In the genomic region with DNA sequence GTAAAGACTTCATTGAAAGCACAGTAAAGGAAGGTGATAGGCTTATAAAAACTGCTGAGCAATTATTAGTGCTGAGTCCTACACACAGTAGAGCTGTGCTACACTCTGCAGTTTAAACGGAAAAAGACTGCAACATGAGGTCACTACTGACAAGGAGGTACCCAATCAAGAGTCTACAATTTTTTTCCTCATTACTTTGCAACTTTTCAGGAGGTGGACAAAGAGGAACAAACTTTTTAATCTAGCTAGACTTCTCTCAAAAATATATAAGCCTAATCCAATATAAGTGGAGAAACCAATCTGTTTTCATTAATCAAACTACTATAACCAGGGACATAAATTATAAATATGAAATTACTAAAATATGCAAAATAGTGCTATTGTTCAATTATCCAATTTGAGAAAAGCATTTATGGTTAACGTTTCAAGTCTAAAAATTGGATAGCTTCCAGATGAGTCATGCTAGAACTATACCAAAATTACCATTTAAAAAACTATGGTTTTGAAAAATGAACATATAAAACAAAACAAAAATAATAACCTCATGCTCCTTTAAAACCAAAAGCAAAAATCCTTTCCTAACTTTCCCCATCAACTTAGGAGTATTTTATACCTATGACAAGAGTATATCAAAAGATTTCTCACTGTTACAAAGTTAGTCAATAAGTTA, we compare ENCODE assay signal across 9 cellular contexts. TPM values are rescaled to one million over a fixed set of nuclear protein-coding genes. Genes with fewer than 3 reads are reported as not detected.
DNase-seq lines count a peak whose midpoint lies in the region; ATAC-seq and TF ChIP-seq lines count a peak whose summit lies in the region.
"Had no signal": no experiment of that assay in that cellular context is flagged by ENCODE, and none has a peak within 500 bp of the region (broad histone marks: within the 10 kb centered on the region; RNA-seq: fewer than 3 reads in every experiment).

No MANE protein-coding gene starts in this region.

- H2BK20ac ChIP-seq in IMR-90 (ENCODE audit: low read depth, low read length), result no peak overlapping the region

- no peak overlapping the region for H3K4ac ChIP-seq in IMR-90 (ENCODE audit: low read depth, low read length)

- H3K9me1 ChIP-seq in IMR-90 (ENCODE audit: insufficient read depth, low read length), result no peaks in the 10 kb centered on the region

- H3K23ac ChIP-seq in IMR-90 (ENCODE audit: low read depth, low read length), result no peak overlapping the region

- dilution Hi-C loops in IMR-90 (cut with HindIII; ENCODE audit: low sequenced_read_pairs, unreplicated experiment), result no loop called here

- peaks cover 23% of the 10 kb centered on the region for H3K9me3 Mint-ChIP-seq in activated T-helper 2 cell treated with anti-CD3 and anti-CD28 coated beads, Interferon-gamma antibody, Interleukin-2, Interleukin-4, amounts not matched to agents 10 μg/mL and 5 μg/mL and 100 μg/mL, durations not matched to agents 14 hours and 24 hours and 36 hours
- H3K9me3 Mint-ChIP-seq in glutamatergic neuron (ENCODE audit: unreplicated experiment), result peaks cover 1% of the 10 kb centered on the region

- H2AK9ac ChIP-seq in IMR-90 (replicated peaks; ENCODE audit: low read depth, low read length, poor library complexity), result no peak overlapping the region

- in situ Hi-C loops in IMR-90 (cut with MboI; ENCODE audit: low sequenced_read_pairs), result no loop called here

- no peak overlapping the region for H3K4me3 Mint-ChIP-seq in activated T-helper 2 cell treated with anti-CD3 and anti-CD28 coated beads, Interferon-gamma antibody, Interleukin-2, Interleukin-4, amounts not matched to agents 10 μg/mL and 5 μg/mL and 100 μg/mL, durations not matched to agents 14 hours and 24 hours and 36 hours (ENCODE audit: low read depth)
- H3K4me3 Mint-ChIP-seq in glutamatergic neuron (ENCODE audit: unreplicated experiment), result no peak overlapping the region

- H3K36me3 ChIP-seq in IMR-90 (ENCODE audit: control insufficient read depth, insufficient read depth, low read length) (peaks cover 9% of the 10 kb centered on the region; the same call in 1 of the 2 replicates), MG63 (peaks cover 27% of the 10 kb centered on the region)

- TF ChIP-seq CTCF in IMR-90 (conservative IDR thresholded peaks at IDR 0.05; ENCODE audit: low read depth, low read length), result no peak
- no peak for TF ChIP-seq CTCF in glutamatergic neuron (IDR thresholded peaks at IDR 0.05; ENCODE audit: partially characterized antibody, unreplicated experiment)

- ATAC-seq in IMR-90 (ENCODE audit: low read depth) (peak; percentile 74), GM18870 (IDR thresholded peaks at IDR 0.05; ENCODE audit: unreplicated experiment) (no peak)

- peak overlapping the region; percentile 36 for H3K27ac Mint-ChIP-seq in activated T-helper 2 cell treated with anti-CD3 and anti-CD28 coated beads, Interferon-gamma antibody, Interleukin-2, Interleukin-4, amounts not matched to agents 10 μg/mL and 5 μg/mL and 100 μg/mL, durations not matched to agents 14 hours and 24 hours and 36 hours
- no peak overlapping the region for H3K27ac Mint-ChIP-seq in glutamatergic neuron (ENCODE audit: unreplicated experiment)

- no peaks in the 10 kb centered on the region for H3K27me3 Mint-ChIP-seq in activated T-helper 2 cell treated with anti-CD3 and anti-CD28 coated beads, Interferon-gamma antibody, Interleukin-2, Interleukin-4, amounts not matched to agents 10 μg/mL and 5 μg/mL and 100 μg/mL, durations not matched to agents 14 hours and 24 hours and 36 hours (ENCODE audit: low read depth)
- peaks cover 1% of the 10 kb centered on the region for H3K27me3 Mint-ChIP-seq in glutamatergic neuron (ENCODE audit: unreplicated experiment)

- H3K56ac ChIP-seq in IMR-90 (ENCODE audit: extremely low read depth, insufficient read depth, low read length), result no peak overlapping the region

- intact Hi-C loops in IMR-90 (cut with micrococcal nuclease), result no loop called here
- intact Hi-C loops in activated T-helper 2 cell treated with anti-CD3 and anti-CD28 coated beads, Interferon-gamma antibody, Interleukin-2, Interleukin-4, amounts not matched to agents 10 μg/mL and 5 μg/mL and 100 μg/mL, durations not matched to agents 14 hours and 24 hours and 36 hours (cut with micrococcal nuclease), result no loop called here

- peaks cover 57% of the 10 kb centered on the region for H3K36me3 Mint-ChIP-seq in activated T-helper 2 cell treated with anti-CD3 and anti-CD28 coated beads, Interferon-gamma antibody, Interleukin-2, Interleukin-4, amounts not matched to agents 10 μg/mL and 5 μg/mL and 100 μg/mL, durations not matched to agents 14 hours and 24 hours and 36 hours (ENCODE audit: low read depth)
- no peaks in the 10 kb centered on the region for H3K36me3 Mint-ChIP-seq in glutamatergic neuron (ENCODE audit: unreplicated experiment)

- peaks cover 34 to 61% of the 10 kb centered on the region in 2 experiments for H3K79me1 ChIP-seq in IMR-90 (ENCODE audit: low read depth in 1 of 2, low read length in 2 of 2)

- BruUV-seq in IMR-90 (replicated peaks; lab: Mats Ljungman, UMichigan), result no TSS peak

- no peak overlapping the region for H3K9ac ChIP-seq in IMR-90 (ENCODE audit: low read depth, low read length)

- peaks cover 37% of the 10 kb centered on the region for H3K4me1 Mint-ChIP-seq in activated T-helper 2 cell treated with anti-CD3 and anti-CD28 coated beads, Interferon-gamma antibody, Interleukin-2, Interleukin-4, amounts not matched to agents 10 μg/mL and 5 μg/mL and 100 μg/mL, durations not matched to agents 14 hours and 24 hours and 36 hours (ENCODE audit: low read depth)
- H3K4me1 Mint-ChIP-seq in glutamatergic neuron (ENCODE audit: low read depth, unreplicated experiment), result no peaks in the 10 kb centered on the region

- CTCF ChIA-PET in IMR-90 (lab: Yijun Ruan, JAX), result no interaction called here

- H2AFZ ChIP-seq in IMR-90 (replicated peaks; ENCODE audit: low read length, poor library complexity), result no peak overlapping the region

- no peak overlapping the region for H3K18ac ChIP-seq in IMR-90 (ENCODE audit: low read depth, low read length)

- no peak overlapping the region for H2BK5ac ChIP-seq in IMR-90 (ENCODE audit: low read depth, low read length, poor library complexity, severe bottlenecking)

- no peak overlapping the region for H3K4me2 ChIP-seq in IMR-90 (ENCODE audit: low read depth, low read length)

- no peak overlapping the region for H4K8ac ChIP-seq in IMR-90 (ENCODE audit: low read depth in 2 of 2, low read length in 2 of 2)

- H3K9me3 ChIP-seq in IMR-90 (ENCODE audit: control insufficient read depth, insufficient read depth, low read length), result peaks cover 2% of the 10 kb centered on the region; the same call in 1 of the 2 replicates
- 0 out of 2 replicates have a peak, but pooled peaks cover 3% of the 10 kb centered on the region for H3K9me3 ChIP-seq in MG63
- H3K9me3 ChIP-seq: sigmoid colon had no signal

- H2AK5ac ChIP-seq in IMR-90 (ENCODE audit: low read depth, low read length), result no peak overlapping the region

- peaks cover 11% of the 10 kb centered on the region; the same call in 1 of the 2 replicates for H4K20me1 ChIP-seq in IMR-90 (ENCODE audit: insufficient read depth, low read length)

- H3K14ac ChIP-seq in IMR-90 (replicated peaks; ENCODE audit: low read depth, low read length), result 0 out of 2 replicates have a peak overlapping the region, but pooled peaks have one; percentile 18

- H2BK15ac ChIP-seq in IMR-90 (ENCODE audit: low read depth, low read length), result no peak overlapping the region

- peaks cover 8% of the 10 kb centered on the region for H3K4me1 ChIP-seq in IMR-90 (ENCODE audit: control insufficient read depth, insufficient read depth, low read length)

- H3K27ac ChIP-seq in IMR-90 (ENCODE audit: insufficient read depth, low read length), result no peak overlapping the region
- H3K27ac ChIP-seq: sigmoid colon had no signal

- DNase-seq in AG08396 (ENCODE audit: low spot score), result peak; percentile 3
- DNase-seq in IMR-90, result peak; percentile 60
- DNase-seq in activated T-helper 2 cell treated with anti-CD3 and anti-CD28 coated beads, Interferon-gamma antibody, Interleukin-2, Interleukin-4, amounts not matched to agents 10 μg/mL and 5 μg/mL and 100 μg/mL, durations not matched to agents 14 hours and 24 hours and 36 hours (ENCODE audit: low spot score), result no peak
- peak; percentile 74 for DNase-seq in iris pigment epithelial cell (ENCODE audit: low read depth)
- no peak for DNase-seq in activated naive CD4-positive, alpha-beta T cell treated with Interleukin-2 at 50 U/mL for 16 hours
- DNase-seq in MG63, result no peak
- DNase-seq in glutamatergic neuron, result no peak
- DNase-seq: sigmoid colon had no signal

- no peak for TF ChIP-seq RAD21 in IMR-90 (IDR thresholded peaks at IDR 0.05; ENCODE audit: low read length)

- H3K27me3 ChIP-seq in IMR-90 (ENCODE audit: control insufficient read depth, insufficient read depth, low read length), result no peaks in the 10 kb centered on the region
- no peaks in the 10 kb centered on the region for H3K27me3 ChIP-seq in MG63
- H3K27me3 ChIP-seq: sigmoid colon had no signal

- POLR2A ChIA-PET in IMR-90 (lab: Charles Lee; ENCODE audit: unreplicated experiment), result no interaction called here

- WGBS in IMR-90 (ENCODE audit: extremely low coverage in 2 of 2, insufficient read length in 1 of 2), 2 experiments, result no CpG with 5 or more reads among the region's 2 CpGs

- H3K4me3 ChIP-seq in IMR-90 (ENCODE audit: insufficient read depth, low read depth, low read length) (no peak overlapping the region), MG63 (no peak overlapping the region)
- H3K4me3 ChIP-seq: sigmoid colon had no signal

- TF ChIP-seq POLR2A in IMR-90 (IDR thresholded peaks at IDR 0.05; ENCODE audit: low read depth, low read length), result no peak

- no peak overlapping the region for H4K5ac ChIP-seq in IMR-90 (ENCODE audit: low read depth, low read length)

- H4K91ac ChIP-seq in IMR-90 (ENCODE audit: insufficient read depth, low read depth, low read length), result no peak overlapping the region

- H2BK120ac ChIP-seq in IMR-90 (ENCODE audit: low read depth, low read length), result no peak overlapping the region

TF ChIP-seq in IMR-90, 13 proteins besides CTCF, POLR2A, EP300 and RAD21 (continues in another document):
- TF ChIP-seq RCOR1 (IDR thresholded peaks at IDR 0.05; ENCODE audit: insufficient replicate concordance, low read length), result no peak
- TF ChIP-seq MAFK (IDR thresholded peaks at IDR 0.05; ENCODE audit: low read depth, low read length), result no peak

RNA-seq across cellular contexts. Expression of a gene that starts 37.7 kb away (rescaled TPM):
- total RNA-seq in IMR-90 (2012; rRNA removed), result 15.1 and 21.9 TPM in 2 replicates
- 10.6 and 14.6 TPM in 2 replicates for polyA plus RNA-seq in IMR-90 (2012; rRNA removed)
- polyA plus RNA-seq in IMR-90 (2012; cell fraction: cytosol; rRNA removed), result 3.2 and 3.8 TPM in 2 replicates
- polyA plus RNA-seq in IMR-90 (2012; cell fraction: nucleus; rRNA removed; ENCODE audit: low replicate concordance), result 7.9 and 26.5 TPM in 2 replicates
- 20.3 and 22.8 TPM in 2 replicates for total RNA-seq in activated T-helper 2 cell treated with anti-CD3 and anti-CD28 coated beads, Interferon-gamma antibody, Interleukin-2, Interleukin-4, amounts not matched to agents 10 μg/mL and 5 μg/mL and 100 μg/mL, durations not matched to agents 14 hours and 24 hours and 36 hours
- total RNA-seq in MG63 (2014; rRNA removed; shearing (Covaris generic); ENCODE audit: low replicate concordance), result 15.0 and 31.7 TPM in 2 replicates
- 31.4 TPM for total RNA-seq in glutamatergic neuron (ENCODE audit: unreplicated experiment)

Comparison
In these comparisons a context has a peak if more than half of its experiments do, and no peak if none do; other contexts are left out.
1. DNase-seq: peak in AG08396 (single experiment), IMR-90 (single experiment) and iris pigment epithelial cell (single experiment); none in activated T-helper 2 cell treated with anti-CD3 and anti-CD28 coated beads, Interferon-gamma antibody, Interleukin-2, Interleukin-4, amounts not matched to agents 10 μg/mL and 5 μg/mL and 100 μg/mL, durations not matched to agents 14 hours and 24 hours and 36 hours (single experiment), activated naive CD4-positive, alpha-beta T cell treated with Interleukin-2 at 50 U/mL for 16 hours (single experiment), MG63 (single experiment) and glutamatergic neuron (single experiment).